ENCODE assay signal across 24 cellular contexts in genomic region chr17:79287743-79288142, GRCh38.
DNase-seq lines count a peak whose midpoint lies in the region; ATAC-seq, FAIRE-seq and TF ChIP-seq lines count a peak whose summit lies in the region.
"Had no signal": no experiment of that assay in that cellular context is flagged by ENCODE, and none has a peak within 500 bp of the region (broad histone marks: within the 10 kb centered on the region; RNA-seq: fewer than 3 reads in every experiment).

No MANE protein-coding gene starts in this region.

- peak overlapping the region; percentile 26 for H3K4me3 Mint-ChIP-seq in glutamatergic neuron (ENCODE audit: unreplicated experiment)
- H3K4me3 Mint-ChIP-seq: B cell; CD4-positive, CD25-positive, alpha-beta regulatory T cell; CD8-positive, alpha-beta T cell; GM23338; H9 had no signal

- no peaks in the 10 kb centered on the region for H3K79me1 ChIP-seq in trophoblast cell (ENCODE audit: low read length)

- H3K4me3 ChIP-seq in HepG2 (replicated peaks in 1 of 3; ENCODE audit: insufficient read depth in 1 of 3, low read depth in 2 of 3, low read length in 3 of 3) = no peak overlapping the region
- H3K4me3 ChIP-seq in right lobe of liver = no peak overlapping the region
- H3K4me3 ChIP-seq in trophoblast cell (ENCODE audit: low read depth, low read length) = peak overlapping the region; percentile 16
- H3K4me3 ChIP-seq in aorta (ENCODE audit: low read length in 2 of 2) = no peak overlapping the region
- H3K4me3 ChIP-seq: BLaER1, GM23338 had no signal

- no peak overlapping the region for H3K4ac ChIP-seq in trophoblast cell (ENCODE audit: low read depth, low read length)

- no peak for TF ChIP-seq CTCF in HepG2 (CRISPR knock-in tag; IDR thresholded peaks at IDR 0.05)
- no peak for TF ChIP-seq CTCF in right lobe of liver (IDR thresholded peaks at IDR 0.05)
- no peak for TF ChIP-seq CTCF in glutamatergic neuron (IDR thresholded peaks at IDR 0.05; ENCODE audit: partially characterized antibody, unreplicated experiment)

- peaks cover 23% of the 10 kb centered on the region for H3K9me3 Mint-ChIP-seq in glutamatergic neuron (ENCODE audit: unreplicated experiment)
- H3K9me3 Mint-ChIP-seq: CD8-positive, alpha-beta T cell; GM23338; H9 had no signal

- H3K9me3 ChIP-seq in HepG2 (ENCODE audit: low read length) (no peaks in the 10 kb centered on the region), right lobe of liver (no peaks in the 10 kb centered on the region), trophoblast cell (ENCODE audit: insufficient read depth, low read depth, low read length) (no peaks in the 10 kb centered on the region), aorta (ENCODE audit: control insufficient read depth, low read length) (no peaks in the 10 kb centered on the region)
- H3K9me3 ChIP-seq: BLaER1, Caco-2 had no signal

- 31% methylated on average over 14 of the region's 15 CpGs for WGBS in HepG2 (ENCODE audit: low lambda C conversion rate)
- 13% methylated on average over 1 of the region's 15 CpGs for WGBS in right lobe of liver (ENCODE audit: insufficient coverage, low coverage, low lambda C conversion rate, missing lambda C conversion rate)
- no CpG with 5 or more reads among the region's 15 CpGs for WGBS in trophoblast cell (ENCODE audit: extremely low coverage, insufficient coverage, insufficient read length)
- 79 to 81% methylated on average over 15 of the region's 15 CpGs for WGBS in aorta, 2 donors

- H3K27ac Mint-ChIP-seq in glutamatergic neuron (ENCODE audit: unreplicated experiment) = peak overlapping the region; percentile 69
- H3K27ac Mint-ChIP-seq: B cell; CD4-positive, CD25-positive, alpha-beta regulatory T cell; CD8-positive, alpha-beta T cell; GM23338; H9 had no signal

- peaks cover 32% of the 10 kb centered on the region for H3K27me3 Mint-ChIP-seq in glutamatergic neuron (ENCODE audit: unreplicated experiment)
- H3K27me3 Mint-ChIP-seq: CD4-positive, CD25-positive, alpha-beta regulatory T cell had no signal

- no peak overlapping the region for H2BK12ac ChIP-seq in trophoblast cell (ENCODE audit: low read length)

- peak; percentile 19; the same call in 1 of the 3 replicates for ATAC-seq in HepG2
- no peak for ATAC-seq in right lobe of liver
- peak; percentile 13 for ATAC-seq in aorta (ENCODE audit: low FRiP score)
- ATAC-seq in HG02973 (IDR thresholded peaks at IDR 0.05; ENCODE audit: unreplicated experiment) = no peak
- ATAC-seq: CD8-positive, alpha-beta T cell; GM23338; HCT116 had no signal

- H3K4me2 ChIP-seq in HepG2 (ENCODE audit: low read depth, low read length) (no peak overlapping the region), trophoblast cell (ENCODE audit: low read length) (no peak overlapping the region)
- H3K4me2 ChIP-seq: BLaER1, GM23338 had no signal

- H2AFZ ChIP-seq in HepG2 (ENCODE audit: low read length) (no peak overlapping the region), trophoblast cell (ENCODE audit: insufficient read depth, low read length, poor library complexity) (no peak overlapping the region)
- H2AFZ ChIP-seq: GM23338 had no signal

- H3K4me1 Mint-ChIP-seq in glutamatergic neuron (ENCODE audit: low read depth, unreplicated experiment) = peaks cover 60% of the 10 kb centered on the region
- H3K4me1 Mint-ChIP-seq: B cell; CD4-positive, CD25-positive, alpha-beta regulatory T cell had no signal

- H4K12ac ChIP-seq in trophoblast cell (ENCODE audit: low read depth, low read length) = no peak overlapping the region

- no peak overlapping the region for H3K14ac ChIP-seq in trophoblast cell (ENCODE audit: low read length)

- H4K91ac ChIP-seq in trophoblast cell (ENCODE audit: low read depth, low read length) = no peak overlapping the region

- intact Hi-C loops in HepG2 (cut with micrococcal nuclease; ENCODE audit: unreplicated experiment) (no loop called here), right lobe of liver (cut with DNase I) (no loop called here), aorta (cut with DNase I) (no loop called here)

- H3K4me1 ChIP-seq in HepG2 (ENCODE audit: insufficient read depth, low read length) (no peaks in the 10 kb centered on the region), right lobe of liver (no peaks in the 10 kb centered on the region), trophoblast cell (ENCODE audit: control insufficient read depth in 1 of 2, insufficient read depth in 2 of 2, low read length in 2 of 2) (no peaks in the 10 kb centered on the region), aorta (ENCODE audit: control insufficient read depth in 1 of 2, insufficient read depth in 2 of 2, low read length in 2 of 2) (no peaks in the 10 kb centered on the region)
- H3K4me1 ChIP-seq: Caco-2 had no signal

- CTCF ChIA-PET in HepG2 (lab: Yijun Ruan, JAX; ENCODE audit: low intra/inter-chr PET ratio, low total read pairs) = no interaction called here

- H3K9ac ChIP-seq in HepG2 (ENCODE audit: insufficient read depth, low read depth, low read length) = no peak overlapping the region
- H3K9ac ChIP-seq in trophoblast cell (ENCODE audit: low read length) = no peak overlapping the region
- H3K9ac ChIP-seq: BLaER1 had no signal

- H3K27me3 ChIP-seq in HepG2 (ENCODE audit: control insufficient read depth in 1 of 2, insufficient read depth in 2 of 2, low read length in 2 of 2) = peaks cover 2 to 60% of the 10 kb centered on the region in 2 experiments; a peak in 4 of 5 replicates
- no peaks in the 10 kb centered on the region for H3K27me3 ChIP-seq in right lobe of liver
- no peaks in the 10 kb centered on the region for H3K27me3 ChIP-seq in trophoblast cell (ENCODE audit: insufficient read depth, low read length)
- no peaks in the 10 kb centered on the region for H3K27me3 ChIP-seq in aorta (ENCODE audit: control insufficient read depth in 1 of 2, insufficient read depth in 2 of 2, low read length in 1 of 2)
- H3K27me3 ChIP-seq: BLaER1 had no signal

- no peak overlapping the region for H3K27ac ChIP-seq in HepG2 (ENCODE audit: extremely low read length, insufficient read depth, low read length)
- H3K27ac ChIP-seq in right lobe of liver = no peak overlapping the region
- no peak overlapping the region for H3K27ac ChIP-seq in trophoblast cell (ENCODE audit: low read depth, low read length)
- no peak overlapping the region for H3K27ac ChIP-seq in aorta (ENCODE audit: low read depth in 1 of 2, low read length in 2 of 2)
- H3K27ac ChIP-seq: 22Rv1, BLaER1, C4-2B had no signal

- no peak overlapping the region for H3K23ac ChIP-seq in trophoblast cell (ENCODE audit: low read length)

- no peak for FAIRE-seq in HepG2 (lab: Jason Lieb, UNC)
- FAIRE-seq: A204.1, GM12891, GM19239 had no signal

- H2BK120ac ChIP-seq in trophoblast cell (ENCODE audit: insufficient read depth, low read length, poor library complexity) = no peak overlapping the region

- H2BK5ac ChIP-seq in trophoblast cell (ENCODE audit: low read depth, low read length, poor library complexity) = no peak overlapping the region

- H2AK5ac ChIP-seq in trophoblast cell (ENCODE audit: low read length) = no peak overlapping the region

- no peak overlapping the region for H3K18ac ChIP-seq in trophoblast cell (ENCODE audit: low read length)

- TF ChIP-seq POLR2A in HepG2 (IDR thresholded peaks at IDR 0.05; ENCODE audit: insufficient read depth in 1 of 2, low read depth in 2 of 2, low read length in 2 of 2) (no peak), right lobe of liver (IDR thresholded peaks at IDR 0.05) (no peak)

- TF ChIP-seq RAD21 in HepG2 (CRISPR knock-in tag; IDR thresholded peaks at IDR 0.05) = no peak

- no peaks in the 10 kb centered on the region for H3K79me2 ChIP-seq in HepG2 (ENCODE audit: insufficient read depth, low read length)
- H3K79me2 ChIP-seq in trophoblast cell (ENCODE audit: control insufficient read depth, insufficient read depth, low read length, poor library complexity) = no peaks in the 10 kb centered on the region

- H3K36me3 ChIP-seq in HepG2 (replicated peaks in 1 of 2; ENCODE audit: control insufficient read depth in 1 of 2, insufficient read depth in 2 of 2, low read length in 2 of 2) (no peaks in the 10 kb centered on the region), right lobe of liver (no peaks in the 10 kb centered on the region), trophoblast cell (ENCODE audit: control insufficient read depth in 1 of 2, insufficient read depth in 2 of 2, low read length in 2 of 2) (no peaks in the 10 kb centered on the region), aorta (ENCODE audit: control insufficient read depth in 1 of 2, insufficient read depth in 2 of 2, low read length in 1 of 2) (no peaks in the 10 kb centered on the region)
- H3K36me3 ChIP-seq: BLaER1 had no signal

- peaks cover 3% of the 10 kb centered on the region; the same call in 1 of the 2 replicates for H4K20me1 ChIP-seq in HepG2 (ENCODE audit: insufficient read depth, low read length)
- H4K20me1 ChIP-seq: BLaER1 had no signal

- H3K36me3 Mint-ChIP-seq in glutamatergic neuron (ENCODE audit: unreplicated experiment) = no peaks in the 10 kb centered on the region
- H3K36me3 Mint-ChIP-seq: CD4-positive, CD25-positive, alpha-beta regulatory T cell; CD8-positive, alpha-beta T cell had no signal

- in situ Hi-C loops in HepG2 (cut with HindIII; ENCODE audit: extremely low pct_ligation_motif_present, low pct_unique_long_range_greater_than_20kb) = no loop called here

- TF ChIP-seq EP300 in HepG2 (IDR thresholded peaks at IDR 0.05; ENCODE audit: low read depth in 2 of 2, low read length in 2 of 2) (no peak), HepG2 (CRISPR knock-in tag; IDR thresholded peaks at IDR 0.05; ENCODE audit: borderline replicate concordance) (no peak)

- POLR2A ChIA-PET in HepG2 (lab: Yijun Ruan, JAX) = no interaction called here

- DNase-seq in HepG2 (ENCODE audit: low spot score) = no peak
- no peak for DNase-seq in right lobe of liver
- no peak for DNase-seq in glutamatergic neuron
- DNase-seq in trophoblast cell = no peak
- DNase-seq in aorta = no peak
- no peak for DNase-seq in NCI-H446 treated with DMSO at 0.1 percent for 48 hours (lab: John Stamatoyannopoulos, UW)
- no peak for DNase-seq in DMS79 (lab: John Stamatoyannopoulos, UW)
- DNase-seq: Caco-2; CD4-positive, CD25-positive, alpha-beta regulatory T cell; CD8-positive, alpha-beta T cell; DMS153; EL; GDM1; H9 had no signal

- H4K8ac ChIP-seq in trophoblast cell (ENCODE audit: low read depth, low read length) = no peak overlapping the region

- no TSS peak for BruUV-seq in HepG2 (replicated peaks; lab: Mats Ljungman, UMichigan)

TF ChIP-seq in HepG2, 621 proteins besides CTCF, POLR2A, EP300 and RAD21 (continues in another document):
- TF ChIP-seq MATR3 (CRISPR knock-in tag; IDR thresholded peaks at IDR 0.05) (no peak), HDAC2 (CRISPR knock-in tag; IDR thresholded peaks at IDR 0.05) (no peak), LCORL (IDR thresholded peaks at IDR 0.05) (no peak), LCORL (CRISPR knock-in tag; IDR thresholded peaks at IDR 0.05) (no peak), EED (CRISPR knock-in tag; IDR thresholded peaks at IDR 0.05) (no peak)

Comparison
In these comparisons a context has a peak if more than half of its experiments do, and no peak if none do; other contexts are left out.
1. ATAC-seq: peak in HepG2 (single experiment) and aorta (single experiment); none in right lobe of liver (0 of 4) and HG02973 (single experiment).